8 cellular contexts compared by ENCODE assay signal in the genomic region with DNA sequence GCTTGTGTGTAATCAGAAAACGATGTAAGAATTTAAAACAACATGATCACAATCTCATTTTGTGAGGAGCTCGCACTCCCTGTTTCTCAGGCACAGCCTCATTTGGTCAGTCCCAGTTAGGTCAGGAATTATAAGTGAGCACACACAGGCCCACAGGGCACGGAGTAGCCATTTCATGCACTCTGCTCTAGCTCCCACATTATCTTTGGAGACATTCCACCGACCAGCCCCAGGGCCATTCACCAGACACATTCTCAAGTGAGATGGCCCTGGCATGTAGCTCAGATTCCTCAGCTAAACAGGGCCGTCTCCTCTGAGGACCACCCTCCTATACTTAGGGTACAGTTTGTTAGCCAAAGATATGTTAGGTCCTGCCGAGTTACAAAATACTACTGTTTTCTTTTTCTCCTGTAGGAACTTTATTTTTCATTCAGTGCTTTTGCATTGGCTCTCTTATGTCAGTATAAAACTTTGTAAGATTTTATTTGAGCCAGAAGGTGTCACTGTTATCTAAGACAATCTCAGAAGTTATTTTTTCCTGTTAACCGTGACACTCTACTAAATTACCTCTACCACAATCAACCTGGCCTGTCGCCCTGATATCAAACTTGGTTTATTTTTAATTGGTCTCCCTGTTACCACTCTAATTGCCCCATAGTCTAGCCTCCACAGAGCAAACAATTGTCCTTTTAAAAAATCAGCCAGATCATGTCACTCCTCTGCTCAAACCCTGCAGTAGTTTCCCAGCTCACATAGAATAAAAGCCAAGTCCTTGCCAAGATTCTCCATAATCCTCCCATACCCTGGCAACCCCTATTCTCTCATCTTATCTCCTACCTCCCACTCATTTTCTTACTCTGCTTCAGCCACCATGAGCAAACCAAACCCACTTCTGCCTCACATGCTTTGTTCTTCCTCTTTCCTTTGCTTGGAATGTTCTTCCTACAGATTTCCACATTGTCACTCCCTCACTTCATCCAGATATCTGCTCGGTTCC.
DNase-seq lines count a peak whose midpoint lies in the region; ATAC-seq and TF ChIP-seq lines count a peak whose summit lies in the region.

No MANE protein-coding gene starts in this region.

- no peak overlapping the region for H3K4me3 Mint-ChIP-seq in nephron
- no peak overlapping the region for H3K4me3 Mint-ChIP-seq in activated CD4-positive, alpha-beta T cell treated with anti-CD3 and anti-CD28 coated beads, Interleukin-2, amount 10 ng/mL, durations not matched to agents 7 days and 5 days

- DNase-seq in DMS 273 treated with DMSO at 0.1 percent for 48 hours (lab: John Stamatoyannopoulos, UW) (peak; percentile 35), MV-4-11 (lab: John Stamatoyannopoulos, UW) (peak; percentile 13), coronary artery (ENCODE audit: low spot score) (no peak), NCI-H1092 (lab: John Stamatoyannopoulos, UW) (no peak)
- DNase-seq in activated CD4-positive, alpha-beta T cell treated with anti-CD3 and anti-CD28 coated beads, Interleukin-2, amount 10 ng/mL, durations not matched to agents 7 days and 5 days = no peak

- TF ChIP-seq CTCF in coronary artery (IDR thresholded peaks at IDR 0.05) (no peak), nephron (IDR thresholded peaks at IDR 0.05; ENCODE audit: unreplicated experiment in 3 of 3) (peak in 1 of 3 experiments; percentile 19)

- H3K36me3 Mint-ChIP-seq in nephron (ENCODE audit: low read depth) = peaks cover 19% of the 10 kb centered on the region
- H3K36me3 Mint-ChIP-seq in activated CD4-positive, alpha-beta T cell treated with anti-CD3 and anti-CD28 coated beads, Interleukin-2, amount 10 ng/mL, durations not matched to agents 7 days and 5 days (ENCODE audit: low read depth) = no peaks in the 10 kb centered on the region

- H3K4me3 ChIP-seq in coronary artery = no peak overlapping the region

- POLR2A ChIA-PET in activated CD4-positive, alpha-beta T cell treated with anti-CD3 and anti-CD28 coated beads, Interleukin-2, amount 10 ng/mL, durations not matched to agents 7 days and 5 days (lab: Charles Lee) = no interaction called here

- H3K27ac ChIP-seq in coronary artery = peak overlapping the region; percentile 47 to 83

- CTCF ChIA-PET in activated CD4-positive, alpha-beta T cell treated with anti-CD3 and anti-CD28 coated beads, Interleukin-2, amount 10 ng/mL, durations not matched to agents 7 days and 5 days (lab: Charles Lee) = interaction anchor here (1.9 to 2.0 kb wide), 2 partner anchors 681 to 943 kb away, joined by 8 to 12 read pairs; a partner anchor contains a TSS

- no peaks in the 10 kb centered on the region for H3K27me3 Mint-ChIP-seq in nephron (ENCODE audit: low read depth)
- peaks cover 7% of the 10 kb centered on the region for H3K27me3 Mint-ChIP-seq in activated CD4-positive, alpha-beta T cell treated with anti-CD3 and anti-CD28 coated beads, Interleukin-2, amount 10 ng/mL, durations not matched to agents 7 days and 5 days

- peaks cover 10% of the 10 kb centered on the region for H3K4me1 Mint-ChIP-seq in nephron
- peaks cover 4% of the 10 kb centered on the region for H3K4me1 Mint-ChIP-seq in activated CD4-positive, alpha-beta T cell treated with anti-CD3 and anti-CD28 coated beads, Interleukin-2, amount 10 ng/mL, durations not matched to agents 7 days and 5 days

- no peaks in the 10 kb centered on the region for H3K9me3 Mint-ChIP-seq in nephron
- H3K9me3 Mint-ChIP-seq in activated CD4-positive, alpha-beta T cell treated with anti-CD3 and anti-CD28 coated beads, Interleukin-2, amount 10 ng/mL, durations not matched to agents 7 days and 5 days = no peaks in the 10 kb centered on the region

- ATAC-seq in HG03378 (IDR thresholded peaks at IDR 0.05; ENCODE audit: unreplicated experiment) (no peak), GM19452 (IDR thresholded peaks at IDR 0.05; ENCODE audit: unreplicated experiment) (no peak)

- H3K27ac Mint-ChIP-seq in nephron = peak overlapping the region; percentile 79 to 88 (median 85)
- no peak overlapping the region for H3K27ac Mint-ChIP-seq in activated CD4-positive, alpha-beta T cell treated with anti-CD3 and anti-CD28 coated beads, Interleukin-2, amount 10 ng/mL, durations not matched to agents 7 days and 5 days

Comparison
In these comparisons a context has a peak if more than half of its experiments do, and no peak if none do; other contexts are left out.
1. DNase-seq: peak in DMS 273 treated with DMSO at 0.1 percent for 48 hours (single experiment) and MV-4-11 (single experiment); none in coronary artery (single experiment), activated CD4-positive, alpha-beta T cell treated with anti-CD3 and anti-CD28 coated beads, Interleukin-2, amount 10 ng/mL, durations not matched to agents 7 days and 5 days (single experiment) and NCI-H1092 (single experiment).